9 cellular contexts compared by ENCODE assay signal in the genomic region with DNA sequence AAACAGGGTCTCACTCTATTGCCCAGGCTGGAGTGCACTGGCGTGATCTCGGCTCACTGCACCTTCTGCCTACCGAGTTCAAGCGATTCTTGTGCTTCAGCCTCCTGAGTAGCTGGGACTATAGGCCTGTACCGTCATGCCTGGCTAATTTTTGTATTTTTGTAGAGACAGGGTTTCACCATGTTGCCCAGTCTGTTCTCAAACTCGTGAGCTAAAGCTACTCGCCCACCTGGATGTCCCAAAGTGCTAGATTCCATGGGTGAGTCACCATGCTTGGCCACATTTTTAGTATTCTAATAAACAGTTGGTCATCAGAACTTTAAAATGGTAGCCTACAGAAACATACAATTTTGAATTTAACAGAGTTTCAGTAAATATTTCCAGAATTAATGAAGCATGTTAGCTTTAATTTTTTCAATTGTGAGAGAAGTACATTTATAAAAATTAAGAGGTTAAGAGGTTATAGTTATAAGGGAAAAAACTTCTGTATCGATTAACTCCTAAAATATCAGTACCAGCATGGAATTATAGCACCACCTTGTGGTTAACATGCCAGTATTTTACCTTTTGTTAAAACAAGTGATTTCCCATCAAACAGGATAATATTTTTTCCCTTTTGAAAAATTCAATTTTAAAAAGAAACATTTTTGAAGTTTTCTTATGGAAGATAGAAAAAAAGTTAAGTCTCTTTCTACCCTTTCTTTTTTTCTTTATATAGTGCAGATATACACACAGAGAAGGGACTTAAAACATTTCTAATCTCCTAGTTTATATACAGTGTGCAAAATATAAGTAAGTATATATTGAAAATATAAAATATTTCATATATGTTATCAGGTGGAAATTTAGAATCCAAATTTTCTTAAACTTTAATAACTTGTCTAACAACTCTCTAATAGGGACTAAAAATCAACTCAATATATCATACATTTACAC. TPM values are rescaled to one million over a fixed set of nuclear protein-coding genes. Genes with fewer than 3 reads are reported as not detected.
DNase-seq lines count a peak whose midpoint lies in the region; ATAC-seq and TF ChIP-seq lines count a peak whose summit lies in the region.
"Had no signal": no experiment of that assay in that cellular context is flagged by ENCODE, and none has a peak within 500 bp of the region (broad histone marks: within the 10 kb centered on the region; RNA-seq: fewer than 3 reads in every experiment).

No MANE protein-coding gene starts in this region.

- peaks cover 21% of the 10 kb centered on the region for H3K4me1 ChIP-seq in OCI-LY3 (ENCODE audit: low read length)

- H3K36me3 ChIP-seq in OCI-LY3 (replicated peaks; ENCODE audit: low read depth, low read length), result peaks cover 9% of the 10 kb centered on the region

- H3K79me2 ChIP-seq in OCI-LY3 (ENCODE audit: low read length), result no peaks in the 10 kb centered on the region

- H3K27me3 Mint-ChIP-seq in Calu3 (ENCODE audit: unreplicated experiment), result no peaks in the 10 kb centered on the region

- H2AFZ ChIP-seq in OCI-LY3 (ENCODE audit: low read depth, low read length), result no peak overlapping the region

- H3K27ac ChIP-seq in OCI-LY3 (ENCODE audit: low read length), result no peak overlapping the region
- H3K27ac ChIP-seq: SK-N-MC had no signal

- no peak overlapping the region for H3K4me3 Mint-ChIP-seq in Calu3 (ENCODE audit: low read depth, unreplicated experiment)

- no peak for DNase-seq in Calu3
- DNase-seq in fibroblast of gingiva (ENCODE audit: low read depth), result peak; percentile 10
- DNase-seq in renal cortical epithelial cell (ENCODE audit: low read depth), result peak; percentile 65
- DNase-seq in cortex of kidney (lab: John Stamatoyannopoulos, UW), result no peak
- no peak for DNase-seq in activated naive CD4-positive, alpha-beta T cell treated with anti-CD3 and anti-CD28 coated beads, Interleukin-2, amount 50 U/mL, for 16 hours

- H3K27ac Mint-ChIP-seq in Calu3 (ENCODE audit: unreplicated experiment), result no peak overlapping the region

- no peaks in the 10 kb centered on the region for H3K4me1 Mint-ChIP-seq in Calu3 (ENCODE audit: low read depth, unreplicated experiment)

- intact Hi-C loops in Calu3 (cut with micrococcal nuclease; ENCODE audit: unreplicated experiment), result loop anchor here (1.0 to 10.0 kb wide), 3 partner anchors 97 to 484 kb away; no protein-coding TSS in a partner anchor

- no peaks in the 10 kb centered on the region for H3K9me3 Mint-ChIP-seq in Calu3 (ENCODE audit: low read depth, unreplicated experiment)

- ATAC-seq in GM21576 (IDR thresholded peaks at IDR 0.05; ENCODE audit: unreplicated experiment) (peak; percentile 49), HG02840 (IDR thresholded peaks at IDR 0.05; ENCODE audit: low FRiP score, unreplicated experiment) (no peak)

- H3K9me3 ChIP-seq in OCI-LY3 (ENCODE audit: insufficient read depth, low read length), result no peaks in the 10 kb centered on the region

- H3K4me2 ChIP-seq in OCI-LY3 (ENCODE audit: low read length), result no peak overlapping the region

- no peaks in the 10 kb centered on the region for H3K27me3 ChIP-seq in OCI-LY3 (ENCODE audit: low read depth, low read length)

- H3K4me3 ChIP-seq in OCI-LY3 (ENCODE audit: low read length), result no peak overlapping the region
- H3K4me3 ChIP-seq: SK-N-MC had no signal

- TF ChIP-seq CTCF in Calu3 (IDR thresholded peaks at IDR 0.05; ENCODE audit: unreplicated experiment) (peak; percentile 23), OCI-LY3 (IDR thresholded peaks at IDR 0.05; ENCODE audit: low read depth, low read length) (peak; percentile 92)

- no peak overlapping the region for H3K9ac ChIP-seq in OCI-LY3 (ENCODE audit: low read length)

- no peaks in the 10 kb centered on the region for H3K36me3 Mint-ChIP-seq in Calu3 (ENCODE audit: insufficient read depth, unreplicated experiment)

- no peaks in the 10 kb centered on the region for H4K20me1 ChIP-seq in OCI-LY3 (ENCODE audit: insufficient read depth, low read length)

- CTCF ChIA-PET in Calu3 (lab: Charles Lee), result interaction anchor here (1.3 kb wide), 1 partner anchor 97 kb away, joined by 5 read pairs; no protein-coding TSS in a partner anchor

- no TSS peak for BruUV-seq in Calu3 (replicated peaks; lab: Mats Ljungman, UMichigan)

RNA-seq across cellular contexts. Expression of gene CEP44, which starts 35.4 kb away (rescaled TPM):
- total RNA-seq in Calu3 (2022) (13.5 and 15.8 TPM in 2 replicates), renal cortical epithelial cell (16.6 and 17.2 TPM in 2 replicates)

RNA-seq across cellular contexts. Expression of gene FBXO8, which starts 35.6 kb away (rescaled TPM):
- total RNA-seq in Calu3 (2022), result 11.4 and 14.8 TPM in 2 replicates
- 33.9 and 48.5 TPM in 2 replicates for total RNA-seq in renal cortical epithelial cell

Comparison
In these comparisons a context has a peak if more than half of its experiments do, and no peak if none do; other contexts are left out.
1. DNase-seq: peak in fibroblast of gingiva (single experiment) and renal cortical epithelial cell (single experiment); none in Calu3 (single experiment), cortex of kidney (single experiment) and activated naive CD4-positive, alpha-beta T cell treated with anti-CD3 and anti-CD28 coated beads, Interleukin-2, amount 50 U/mL, for 16 hours (single experiment).